ENCODE assay signal across 8 cellular contexts in the genomic region with DNA sequence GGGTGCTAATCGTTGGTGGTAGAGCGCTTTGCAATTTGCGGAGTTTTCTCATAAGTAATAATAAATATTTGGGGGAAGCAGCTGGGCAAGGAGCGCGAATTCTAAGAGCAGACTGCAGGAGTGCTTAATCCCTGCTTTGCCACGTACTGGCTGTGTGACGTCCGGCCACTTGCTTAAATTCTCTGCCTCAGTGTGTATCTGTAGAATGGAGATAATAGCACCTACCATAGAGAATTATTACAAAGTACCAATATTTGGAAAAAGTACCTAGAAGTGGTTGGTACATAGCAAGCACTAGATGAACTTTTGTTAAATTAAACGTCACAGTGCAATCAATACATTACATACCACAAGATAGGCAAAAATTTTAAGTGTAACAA. TPM values are rescaled to one million over a fixed set of nuclear protein-coding genes. Genes with fewer than 3 reads are reported as not detected.
DNase-seq lines count a peak whose midpoint lies in the region; ATAC-seq and TF ChIP-seq lines count a peak whose summit lies in the region.

No MANE protein-coding gene starts in this region.

- H4K8ac ChIP-seq in trophoblast cell (ENCODE audit: low read depth, low read length), result peak overlapping the region; percentile 73

- H3K9ac ChIP-seq in trophoblast cell (ENCODE audit: low read length), result peak overlapping the region; percentile 74

- no CpG with 5 or more reads among the region's 9 CpGs for WGBS in trophoblast cell (ENCODE audit: extremely low coverage, insufficient coverage, insufficient read length)

- DNase-seq in activated CD4-positive, CD25-positive, alpha-beta regulatory T cell treated with anti-CD3 and anti-CD28 coated beads, Interleukin-2, amount 50 U/mL, for 72 hours, result no peak
- DNase-seq in RWPE2 (ENCODE audit: low spot score) (no peak), fibroblast of the aortic adventitia (ENCODE audit: low read depth) (peak; percentile 65), trophoblast cell (no peak), NCI-H446 (lab: John Stamatoyannopoulos, UW) (no peak), EL (no peak)

- no peaks in the 10 kb centered on the region for H3K9me3 ChIP-seq in RWPE2 (ENCODE audit: severe bottlenecking)
- H3K9me3 ChIP-seq in trophoblast cell (ENCODE audit: insufficient read depth, low read depth, low read length), result no peaks in the 10 kb centered on the region

- H3K27me3 ChIP-seq in RWPE2 (ENCODE audit: insufficient read depth, poor library complexity, severe bottlenecking) (no peaks in the 10 kb centered on the region), trophoblast cell (ENCODE audit: insufficient read depth, low read length) (no peaks in the 10 kb centered on the region)

- TF ChIP-seq CTCF in RWPE2 (IDR thresholded peaks at IDR 0.05; ENCODE audit: poor library complexity, severe bottlenecking), result no peak
- no peak for TF ChIP-seq CTCF in fibroblast of the aortic adventitia (IDR thresholded peaks at IDR 0.05; ENCODE audit: insufficient read depth, low read length)

- H3K4me3 ChIP-seq in RWPE2 (ENCODE audit: severe bottlenecking) (peak overlapping the region; percentile 69), fibroblast of the aortic adventitia (ENCODE audit: low read depth, low read length) (peak overlapping the region; percentile 98), trophoblast cell (ENCODE audit: low read depth, low read length) (peak overlapping the region; percentile 76)

- H2AFZ ChIP-seq in trophoblast cell (ENCODE audit: insufficient read depth, low read length, poor library complexity), result peak overlapping the region; percentile 58

- peak overlapping the region; percentile 58 for H4K91ac ChIP-seq in trophoblast cell (ENCODE audit: low read depth, low read length)

- H2BK12ac ChIP-seq in trophoblast cell (ENCODE audit: low read length), result no peak overlapping the region

- no peak overlapping the region for H2BK120ac ChIP-seq in trophoblast cell (ENCODE audit: insufficient read depth, low read length, poor library complexity)

- peak overlapping the region; percentile 65 for H3K4me2 ChIP-seq in trophoblast cell (ENCODE audit: low read length)

- peak overlapping the region; percentile 73 for H4K12ac ChIP-seq in trophoblast cell (ENCODE audit: low read depth, low read length)

- peak; percentile 3 to 6 for ATAC-seq in activated CD4-positive, CD25-positive, alpha-beta regulatory T cell treated with anti-CD3 and anti-CD28 coated beads, Interleukin-2, amount 50 U/mL, for 24 hours
- ATAC-seq in HG02938 (IDR thresholded peaks at IDR 0.05; ENCODE audit: unreplicated experiment), result peak; percentile 26
- ATAC-seq in RWPE2 (ENCODE audit: low read depth), result peak; percentile 37

- peaks cover 26% of the 10 kb centered on the region for H3K36me3 ChIP-seq in RWPE2 (ENCODE audit: low read depth)
- no peaks in the 10 kb centered on the region for H3K36me3 ChIP-seq in trophoblast cell (ENCODE audit: control insufficient read depth in 1 of 2, insufficient read depth in 2 of 2, low read length in 2 of 2)

- peaks cover 23% of the 10 kb centered on the region for H3K4me1 ChIP-seq in RWPE2 (ENCODE audit: insufficient read depth, poor library complexity, severe bottlenecking)
- peaks cover 2 to 6% of the 10 kb centered on the region in 2 experiments for H3K4me1 ChIP-seq in trophoblast cell (ENCODE audit: control insufficient read depth in 1 of 2, insufficient read depth in 2 of 2, low read length in 2 of 2)

- peak overlapping the region; percentile 44 for H3K4ac ChIP-seq in trophoblast cell (ENCODE audit: low read depth, low read length)

- peaks cover 8% of the 10 kb centered on the region for H3K79me1 ChIP-seq in trophoblast cell (ENCODE audit: low read length)

- H2AK5ac ChIP-seq in trophoblast cell (ENCODE audit: low read length), result no peak overlapping the region

- no peak overlapping the region for H3K14ac ChIP-seq in trophoblast cell (ENCODE audit: low read length)

- H3K27ac ChIP-seq in RWPE2 (ENCODE audit: poor library complexity, severe bottlenecking) (peak overlapping the region; percentile 67), trophoblast cell (ENCODE audit: low read depth, low read length) (peak overlapping the region; percentile 66)

- H3K23ac ChIP-seq in trophoblast cell (ENCODE audit: low read length), result no peak overlapping the region

- peaks cover 14% of the 10 kb centered on the region for H3K79me2 ChIP-seq in trophoblast cell (ENCODE audit: control insufficient read depth, insufficient read depth, low read length, poor library complexity)

- H2BK5ac ChIP-seq in trophoblast cell (ENCODE audit: low read depth, low read length, poor library complexity), result peak overlapping the region; percentile 76

- H3K18ac ChIP-seq in trophoblast cell (ENCODE audit: low read length), result peak overlapping the region; percentile 54

RNA-seq across cellular contexts. Expression of a gene that starts 0.6 kb away (rescaled TPM):
- total RNA-seq in fibroblast of the aortic adventitia (ENCODE audit: low replicate concordance), result 30.5 and 181 TPM in 2 replicates
- 66.0 and 66.5 TPM in 2 replicates for polyA plus RNA-seq in trophoblast cell (2013)

RNA-seq across cellular contexts. Expression of a gene that starts 24.2 kb away (rescaled TPM):
- total RNA-seq in fibroblast of the aortic adventitia (ENCODE audit: low replicate concordance), result 9.1 and 19.1 TPM in 2 replicates
- polyA plus RNA-seq in trophoblast cell (2013), result 0.33 and 0.44 TPM in 2 replicates
